ENCODE assay signal across 8 cellular contexts in genomic region chr7:138935438-138936079, GRCh38. TPM values are rescaled to one million over a fixed set of nuclear protein-coding genes. Genes with fewer than 3 reads are reported as not detected.
DNase-seq lines count a peak whose midpoint lies in the region; ATAC-seq, FAIRE-seq and TF ChIP-seq lines count a peak whose summit lies in the region.

No MANE protein-coding gene starts in this region.

- POLR2A ChIA-PET in HEK293 (lab: Yijun Ruan, JAX), result interaction anchor here (0.6 kb wide), 1 partner anchor 87 kb away, joined by 3 read pairs; no protein-coding TSS in a partner anchor

- H3K4me1 ChIP-seq in HEK293 (ENCODE audit: control insufficient read depth, insufficient read depth, low read length), result peaks cover 4% of the 10 kb centered on the region; the same call in 1 of the 2 replicates

- CTCF ChIA-PET in HEK293 (lab: Yijun Ruan, JAX), result interaction anchor here (0.6 to 1.0 kb wide), 2 partner anchors 44 to 49 kb away, joined by 3 to 4 read pairs; no protein-coding TSS in a partner anchor

- peak; percentile 91 for ATAC-seq in sciatic nerve
- ATAC-seq in GM19351 (IDR thresholded peaks at IDR 0.05; ENCODE audit: unreplicated experiment), result no peak

- H3K9me3 Mint-ChIP-seq in activated T-helper 2 cell treated with anti-CD3 and anti-CD28 coated beads, Interferon-gamma antibody, Interleukin-2, Interleukin-4, amounts not matched to agents 10 μg/mL and 5 μg/mL and 100 μg/mL, durations not matched to agents 14 hours and 24 hours and 36 hours, result no peaks in the 10 kb centered on the region

- H3K27ac Mint-ChIP-seq in activated T-helper 2 cell treated with anti-CD3 and anti-CD28 coated beads, Interferon-gamma antibody, Interleukin-2, Interleukin-4, amounts not matched to agents 10 μg/mL and 5 μg/mL and 100 μg/mL, durations not matched to agents 14 hours and 24 hours and 36 hours, result no peak overlapping the region

- H3K4me3 Mint-ChIP-seq in activated T-helper 2 cell treated with anti-CD3 and anti-CD28 coated beads, Interferon-gamma antibody, Interleukin-2, Interleukin-4, amounts not matched to agents 10 μg/mL and 5 μg/mL and 100 μg/mL, durations not matched to agents 14 hours and 24 hours and 36 hours (ENCODE audit: low read depth), result no peak overlapping the region

- H3K4me1 Mint-ChIP-seq in activated T-helper 2 cell treated with anti-CD3 and anti-CD28 coated beads, Interferon-gamma antibody, Interleukin-2, Interleukin-4, amounts not matched to agents 10 μg/mL and 5 μg/mL and 100 μg/mL, durations not matched to agents 14 hours and 24 hours and 36 hours (ENCODE audit: low read depth), result peaks cover 1% of the 10 kb centered on the region

- no peak overlapping the region for H3K27ac ChIP-seq in HEK293 (ENCODE audit: extremely low read depth, low read depth, low read length)

- H3K36me3 ChIP-seq in HEK293 (ENCODE audit: control insufficient read depth in 2 of 2, insufficient read depth in 1 of 2, low read length in 2 of 2), result no peaks in the 10 kb centered on the region

- no peak for TF ChIP-seq CTCF in HEK293 (tag by site-specific recombination; IDR thresholded peaks at IDR 0.05)

- H3K4me3 ChIP-seq in HEK293 (ENCODE audit: low read depth, low read length), result no peak overlapping the region

- FAIRE-seq in RCC 7860 (lab: Jason Lieb, UNC), result peak; percentile 88

- H3K36me3 Mint-ChIP-seq in activated T-helper 2 cell treated with anti-CD3 and anti-CD28 coated beads, Interferon-gamma antibody, Interleukin-2, Interleukin-4, amounts not matched to agents 10 μg/mL and 5 μg/mL and 100 μg/mL, durations not matched to agents 14 hours and 24 hours and 36 hours (ENCODE audit: low read depth), result no peaks in the 10 kb centered on the region

- H3K27me3 Mint-ChIP-seq in activated T-helper 2 cell treated with anti-CD3 and anti-CD28 coated beads, Interferon-gamma antibody, Interleukin-2, Interleukin-4, amounts not matched to agents 10 μg/mL and 5 μg/mL and 100 μg/mL, durations not matched to agents 14 hours and 24 hours and 36 hours (ENCODE audit: low read depth), result peaks cover 20% of the 10 kb centered on the region

- no peaks in the 10 kb centered on the region for H3K9me3 ChIP-seq in HEK293 (ENCODE audit: control insufficient read depth, insufficient read depth, low read depth, low read length)

- intact Hi-C loops in sciatic nerve (cut with DNase I), result no loop called here
- intact Hi-C loops in activated T-helper 2 cell treated with anti-CD3 and anti-CD28 coated beads, Interferon-gamma antibody, Interleukin-2, Interleukin-4, amounts not matched to agents 10 μg/mL and 5 μg/mL and 100 μg/mL, durations not matched to agents 14 hours and 24 hours and 36 hours (cut with micrococcal nuclease), result no loop called here

- DNase-seq in RCC 7860 (ENCODE audit: low spot score) (peak; percentile 88), fibroblast of peridontal ligament (ENCODE audit: extremely low read depth) (peak; percentile 66), sciatic nerve (ENCODE audit: low spot score) (no peak), GM19238 (ENCODE audit: insufficient read length, low spot score) (no peak), GM19240 (ENCODE audit: insufficient read length, low spot score) (no peak)
- no peak for DNase-seq in activated T-helper 2 cell treated with anti-CD3 and anti-CD28 coated beads, Interferon-gamma antibody, Interleukin-2, Interleukin-4, amounts not matched to agents 10 μg/mL and 5 μg/mL and 100 μg/mL, durations not matched to agents 14 hours and 24 hours and 36 hours (ENCODE audit: low spot score)

TF ChIP-seq in HEK293, 187 proteins besides CTCF, POLR2A, EP300 and RAD21 (continues in another document):
- TF ChIP-seq ZBTB17 (tag by site-specific recombination; IDR thresholded peaks at IDR 0.05), result 0 out of 2 replicates have a peak, but pooled peaks have one; percentile 41
- no peak for TF ChIP-seq ZBTB6 (tag by site-specific recombination; IDR thresholded peaks at IDR 0.05)
- TF ChIP-seq ZNF148 (tag by site-specific recombination; IDR thresholded peaks at IDR 0.05; ENCODE audit: borderline replicate concordance), result no peak
- TF ChIP-seq YY2 (tag by site-specific recombination; IDR thresholded peaks at IDR 0.05), result no peak
- TF ChIP-seq OSR2 (tag by site-specific recombination; IDR thresholded peaks at IDR 0.05), result peak; percentile 70
- TF ChIP-seq PRDM10 (tag by site-specific recombination; IDR thresholded peaks at IDR 0.05), result peak; percentile 73
- TF ChIP-seq FEZF1 (tag by site-specific recombination; IDR thresholded peaks at IDR 0.05), result peak; percentile 66
- peak; percentile 86 for TF ChIP-seq ZNF600 (tag by site-specific recombination; IDR thresholded peaks at IDR 0.05)
- no peak for TF ChIP-seq ZNF558 (tag by site-specific recombination; IDR thresholded peaks at IDR 0.05)
- TF ChIP-seq GLIS1 (tag by site-specific recombination; IDR thresholded peaks at IDR 0.05), result peak; percentile 82
- TF ChIP-seq WT1 (tag by site-specific recombination; IDR thresholded peaks at IDR 0.05), result peak; percentile 60; the same call in 1 of the 2 replicates
- TF ChIP-seq ZNF394 (tag by site-specific recombination; IDR thresholded peaks at IDR 0.05; ENCODE audit: borderline replicate concordance), result 0 out of 2 replicates have a peak, but pooled peaks have one; percentile 38
- TF ChIP-seq PRDM6 (tag by site-specific recombination; IDR thresholded peaks at IDR 0.05), result peak; percentile 37; the same call in 1 of the 2 replicates
- no peak for TF ChIP-seq BCL11A (tag by site-specific recombination; IDR thresholded peaks at IDR 0.05; ENCODE audit: low read depth)

RNA-seq across cellular contexts. Expression of gene KIAA1549, which starts 45.6 kb away (rescaled TPM):
- total RNA-seq in sciatic nerve, result 5.2 TPM
- total RNA-seq in activated T-helper 2 cell treated with anti-CD3 and anti-CD28 coated beads, Interferon-gamma antibody, Interleukin-2, Interleukin-4, amounts not matched to agents 10 μg/mL and 5 μg/mL and 100 μg/mL, durations not matched to agents 14 hours and 24 hours and 36 hours, result 1.3 TPM in 2 replicates

Comparison
In these comparisons a context has a peak if more than half of its experiments do, and no peak if none do; other contexts are left out.
1. DNase-seq: peak in RCC 7860 (single experiment) and fibroblast of peridontal ligament (single experiment); none in sciatic nerve (single experiment), GM19238 (single experiment), activated T-helper 2 cell treated with anti-CD3 and anti-CD28 coated beads, Interferon-gamma antibody, Interleukin-2, Interleukin-4, amounts not matched to agents 10 μg/mL and 5 μg/mL and 100 μg/mL, durations not matched to agents 14 hours and 24 hours and 36 hours (single experiment) and GM19240 (single experiment).